In the genomic region with DNA sequence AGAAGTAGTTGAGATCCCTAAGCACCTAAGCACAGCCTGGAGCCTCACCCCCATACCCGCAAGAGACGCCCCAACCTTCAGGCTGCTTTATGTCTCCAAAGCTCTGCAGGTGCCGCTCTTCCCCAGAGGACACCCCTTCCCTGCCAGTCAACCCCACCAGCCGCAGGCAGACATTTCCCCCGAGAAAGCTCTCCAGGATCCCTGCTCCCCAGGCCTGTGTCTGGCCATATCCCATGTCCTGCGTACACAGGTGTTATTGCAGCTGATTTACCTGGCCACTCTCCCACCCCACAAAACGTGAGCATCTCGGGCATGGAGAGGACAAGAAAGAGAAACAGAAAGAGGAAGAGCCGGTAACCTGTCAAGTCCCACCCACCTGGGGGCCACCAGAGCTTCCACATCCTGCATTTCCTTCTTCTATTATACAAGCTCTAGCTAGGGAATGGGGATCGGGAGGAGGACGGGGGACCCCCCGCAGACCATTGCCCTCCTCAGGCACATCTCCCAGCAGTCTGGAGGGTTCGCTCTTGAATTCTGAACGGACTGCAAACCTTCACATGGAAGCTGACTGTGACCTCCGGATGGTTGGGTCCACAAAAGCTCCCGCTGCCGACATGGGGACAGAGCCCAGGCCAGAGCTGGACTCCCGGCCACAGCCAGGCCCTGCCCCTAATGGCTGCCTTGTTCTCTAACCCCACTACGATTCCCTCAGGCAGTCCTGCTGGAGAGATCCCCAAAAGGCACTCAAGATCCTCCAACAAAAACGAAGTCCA, we compare ENCODE assay signal across 1 cellular context.
A peak's percentile ranks its signal among the peaks of the same experiment; 100 is the strongest.
TF ChIP-seq lines count a peak whose summit lies in the region.

No MANE protein-coding gene starts in this region.

TF ChIP-seq in GM12878, 131 proteins besides CTCF, POLR2A, EP300 and RAD21 (continued from another document):
- TF ChIP-seq, protein P1, sequence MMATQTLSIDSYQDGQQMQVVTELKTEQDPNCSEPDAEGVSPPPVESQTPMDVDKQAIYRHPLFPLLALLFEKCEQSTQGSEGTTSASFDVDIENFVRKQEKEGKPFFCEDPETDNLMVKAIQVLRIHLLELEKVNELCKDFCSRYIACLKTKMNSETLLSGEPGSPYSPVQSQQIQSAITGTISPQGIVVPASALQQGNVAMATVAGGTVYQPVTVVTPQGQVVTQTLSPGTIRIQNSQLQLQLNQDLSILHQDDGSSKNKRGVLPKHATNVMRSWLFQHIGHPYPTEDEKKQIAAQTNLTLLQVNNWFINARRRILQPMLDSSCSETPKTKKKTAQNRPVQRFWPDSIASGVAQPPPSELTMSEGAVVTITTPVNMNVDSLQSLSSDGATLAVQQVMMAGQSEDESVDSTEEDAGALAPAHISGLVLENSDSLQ (IDR thresholded peaks at IDR 0.05) = peak; percentile 73
- TF ChIP-seq BRCA1 (IDR thresholded peaks at IDR 0.05; ENCODE audit: low read depth, low read length) = no peak
